ENCODE assay signal across 15 cellular contexts in the genomic region with DNA sequence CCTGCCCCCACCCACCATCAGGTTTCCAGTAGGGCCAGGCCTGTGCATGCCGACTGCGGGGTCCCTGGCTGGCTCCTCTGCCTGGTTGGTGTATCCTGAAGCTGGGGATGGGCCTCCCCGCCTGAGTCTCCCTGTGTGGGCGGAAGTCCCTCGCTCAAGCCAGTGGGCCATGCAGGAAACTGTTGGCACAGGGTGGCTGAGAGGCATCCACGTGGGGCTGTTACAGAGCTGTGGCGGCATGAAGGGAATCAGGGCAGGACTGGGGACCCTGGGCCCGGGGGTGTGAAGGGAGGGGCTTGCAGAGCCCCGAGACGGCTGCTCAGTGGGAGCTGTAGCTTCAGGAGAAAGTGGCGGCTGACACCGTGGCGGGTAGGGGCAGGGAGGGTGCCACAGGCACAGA.
"Had no signal": no experiment of that assay in that cellular context is flagged by ENCODE, and none has a peak within 500 bp of the region (broad histone marks: within the 10 kb centered on the region; RNA-seq: fewer than 3 reads in every experiment).

No MANE protein-coding gene starts in this region.

- H3K27me3 ChIP-seq: right atrium auricular region had no signal

- H3K9me3 ChIP-seq: right atrium auricular region had no signal

- DNase-seq: activated CD4-positive, alpha-beta T cell treated with anti-CD3 and anti-CD28 coated beads for 1 hour; activated effector memory CD4-positive, alpha-beta T cell treated with anti-CD3 and anti-CD28 coated beads, Interleukin-2, amount 50 U/mL, for 16 hours; activated naive CD4-positive, alpha-beta T cell treated with anti-CD3 and anti-CD28 coated beads, Interleukin-2, amount 50 U/mL, for 16 hours; activated T-cell treated with anti-CD3 and anti-CD28 coated beads, Interleukin-2, amount 50 U/mL, for 72 hours; aorta; effector memory CD4-positive, alpha-beta T cell; left cardiac atrium; nucleus accumbens; small intestine; stimulated activated CD4-positive, alpha-beta T cell treated with anti-CD3 and anti-CD28 coated beads, Interleukin-15, amount 100 ng/mL, for 24 hours; stimulated activated CD4-positive, alpha-beta T cell treated with anti-CD3 and anti-CD28 coated beads, Interleukin-2, amount 100 ng/mL, for 48 hours; T-helper 2 cell; WERI-Rb-1 had no signal

- FAIRE-seq: small intestine had no signal

- H3K27ac ChIP-seq: WERI-Rb-1 had no signal

- H3K4me3 ChIP-seq: lung, right atrium auricular region had no signal
